Comparison of ENCODE assay signal across 8 cellular contexts in the genomic region with DNA sequence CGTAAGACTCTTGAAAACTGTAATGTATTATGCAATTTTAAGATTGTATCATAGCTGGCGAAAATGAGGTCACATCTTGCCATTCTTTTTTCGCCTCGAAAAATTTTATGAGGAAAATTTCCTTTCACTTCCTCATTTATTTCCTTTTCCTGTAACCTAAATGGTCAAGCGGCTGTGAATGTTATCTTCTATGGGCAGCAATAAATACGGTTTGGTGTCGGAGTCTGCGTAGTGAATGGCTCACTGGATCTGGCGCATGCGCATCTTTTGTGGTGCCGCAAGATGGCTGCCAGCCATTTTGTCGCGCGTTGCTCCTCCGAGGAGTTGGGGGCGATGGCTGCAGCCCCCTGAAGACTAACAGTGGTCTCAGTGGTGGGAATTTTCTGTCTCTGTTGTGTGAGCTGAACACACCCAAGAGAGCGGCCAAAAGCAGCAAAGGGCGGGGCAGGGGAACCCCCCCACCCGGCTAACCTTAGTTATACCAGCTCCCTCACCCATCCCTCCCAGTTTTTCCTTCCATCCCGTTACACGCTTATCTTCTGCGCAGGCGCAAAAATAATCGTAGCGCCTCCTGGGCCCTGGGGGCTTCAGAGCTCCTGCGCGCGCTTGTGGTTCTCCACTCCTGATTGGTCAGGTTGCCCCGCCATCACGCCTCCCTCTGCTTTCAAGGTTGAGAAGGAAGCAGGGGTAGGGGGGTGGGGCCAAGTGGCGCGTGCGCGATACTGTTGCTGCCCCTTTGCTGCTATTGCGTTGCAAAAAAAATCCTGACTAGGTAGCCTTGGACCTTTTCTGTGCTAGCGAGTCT. TPM values are rescaled to one million over a fixed set of nuclear protein-coding genes. Genes with fewer than 3 reads are reported as not detected.
A peak's percentile ranks its signal among the peaks of the same experiment; 100 is the strongest.
DNase-seq lines count a peak whose midpoint lies in the region; ATAC-seq and TF ChIP-seq lines count a peak whose summit lies in the region.

TSS of gene RPRD2 (plus strand) at position 722 of the 805 bp plus-strand sequence. CDS start 568 bp downstream, outside the sequence.

- peak; percentile 100 for DNase-seq in ELR (ENCODE audit: low read depth)
- peak; percentile 98 for DNase-seq in H7
- peak; percentile 100 for DNase-seq in M059J (ENCODE audit: low read depth)
- peak; percentile 100 for DNase-seq in SHP77 (lab: John Stamatoyannopoulos, UW)
- peak; percentile 99 for DNase-seq in activated effector memory CD4-positive, alpha-beta T cell treated with Interleukin-2 at 50 U/mL for 16 hours
- peak; percentile 100 for DNase-seq in fibroblast of pulmonary artery (ENCODE audit: low read depth)
- peak; percentile 99 for DNase-seq in natural killer cell treated with Interleukin-12 subunit alpha and Interleukin-12 subunit beta and Interleukin-15 and Interleukin-18, amount 100 ng/mL, for 72 hours (ENCODE audit: low spot score)
- peak; percentile 98 for DNase-seq in stimulated activated naive CD8-positive, alpha-beta T cell treated with anti-CD3 and anti-CD28 coated beads, Interleukin-15, Interleukin-2, amounts not matched to agents 100 U/mL and 50 U/mL, for 24 hours

- H3K4me3 Mint-ChIP-seq in natural killer cell treated with Interleukin-12 subunit alpha and Interleukin-12 subunit beta and Interleukin-15 and Interleukin-18, amount 100 ng/mL, for 72 hours: peak within 1 kb of the TSS; percentile 92

- no peak for TF ChIP-seq CTCF in fibroblast of pulmonary artery (IDR thresholded peaks at IDR 0.05; ENCODE audit: low read length, missing control alignments)

- no peaks in the 10 kb centered on the region for H3K36me3 ChIP-seq in H7 (replicated peaks; ENCODE audit: control insufficient read depth, insufficient read depth, low read length)

- peaks cover 13% of the 10 kb centered on the region for H3K36me3 Mint-ChIP-seq in natural killer cell treated with Interleukin-12 subunit alpha and Interleukin-12 subunit beta and Interleukin-15 and Interleukin-18, amount 100 ng/mL, for 72 hours

- H3K4me3 ChIP-seq in H7 (ENCODE audit: insufficient read depth, low read depth, low read length) (peak within 1 kb of the TSS; percentile 91), fibroblast of pulmonary artery (replicated peaks; ENCODE audit: low read depth, low read length) (peak within 1 kb of the TSS; percentile 79)

- peak within 1 kb of the TSS; percentile 96 to 99 for H3K27ac Mint-ChIP-seq in natural killer cell treated with Interleukin-12 subunit alpha and Interleukin-12 subunit beta and Interleukin-15 and Interleukin-18, amount 100 ng/mL, for 72 hours

- peak; percentile 98 for ATAC-seq in natural killer cell treated with Interleukin-12 subunit alpha and Interleukin-12 subunit beta and Interleukin-15 and Interleukin-18, amount 100 ng/mL, for 72 hours
- peak; percentile 96 for ATAC-seq in stimulated activated naive CD8-positive, alpha-beta T cell treated with anti-CD3 and anti-CD28 coated beads, Interleukin-15, Interleukin-2, amounts not matched to agents 100 U/mL and 50 U/mL, for 24 hours

- no peaks in the 10 kb centered on the region for H3K9me3 Mint-ChIP-seq in natural killer cell treated with Interleukin-12 subunit alpha and Interleukin-12 subunit beta and Interleukin-15 and Interleukin-18, amount 100 ng/mL, for 72 hours

- no peaks in the 10 kb centered on the region for H3K27me3 Mint-ChIP-seq in natural killer cell treated with Interleukin-12 subunit alpha and Interleukin-12 subunit beta and Interleukin-15 and Interleukin-18, amount 100 ng/mL, for 72 hours

- no peaks in the 10 kb centered on the region for H3K27me3 ChIP-seq in H7 (ENCODE audit: control insufficient read depth, insufficient read depth, low read length)

- H3K4me1 Mint-ChIP-seq in natural killer cell treated with Interleukin-12 subunit alpha and Interleukin-12 subunit beta and Interleukin-15 and Interleukin-18, amount 100 ng/mL, for 72 hours (ENCODE audit: low read depth in 2 of 2): peaks cover 42 to 43% of the 10 kb centered on the region in 2 donors

RNA-seq across cellular contexts. Expression of gene RPRD2, which starts in this region (rescaled TPM):
- total RNA-seq in H7 (2014; rRNA removed; shearing (Covaris generic)): 14.5 and 19.0 TPM in 2 replicates
- 11.9 and 20.3 TPM in 2 replicates for total RNA-seq in M059J (2014; rRNA removed; shearing (Covaris generic))
- 10 to 100 TPM; 23.9 to 24.8 TPM for total RNA-seq in natural killer cell treated with Interleukin-12 subunit alpha and Interleukin-12 subunit beta and Interleukin-15 and Interleukin-18, amount 100 ng/mL, for 72 hours

Comparison
In these comparisons a context has a peak if more than half of its experiments do, and no peak if none do; other contexts are left out.
1. Peak in every context shown above with its lines: DNase-seq, ATAC-seq and H3K4me3 ChIP-seq.